ENCODE assay signal across 22 cellular contexts in genomic region chr5:27474395-27474794, GRCh38.
DNase-seq lines count a peak whose midpoint lies in the region; ATAC-seq, FAIRE-seq and TF ChIP-seq lines count a peak whose summit lies in the region.
"Had no signal": no experiment of that assay in that cellular context is flagged by ENCODE, and none has a peak within 500 bp of the region (broad histone marks: within the 10 kb centered on the region; RNA-seq: fewer than 3 reads in every experiment).

No MANE protein-coding gene starts in this region.

- H4K8ac ChIP-seq in H9 (replicated peaks; ENCODE audit: insufficient read length, low read depth, low read length): no peak overlapping the region

- no peaks in the 10 kb centered on the region for H3K79me1 ChIP-seq in H9 (ENCODE audit: insufficient read depth, low read depth, low read length, poor library complexity, severe bottlenecking)

- no peak for TF ChIP-seq RAD21 in A549 (conservative IDR thresholded peaks at IDR 0.05 in 1 of 2, IDR thresholded peaks at IDR 0.05 in 1 of 2)

- H3K4me1 ChIP-seq in A549: peaks cover 6% of the 10 kb centered on the region; the same call in 1 of the 3 replicates
- H3K4me1 ChIP-seq in H9 (ENCODE audit: insufficient read depth, low read length): no peaks in the 10 kb centered on the region
- H3K4me1 ChIP-seq in adrenal gland (replicated peaks in 1 of 2): no peaks in the 10 kb centered on the region

- no peak for FAIRE-seq in A549 (lab: Jason Lieb, UNC)
- FAIRE-seq: colon, kidney, urothelium cell line had no signal

- H3K9ac ChIP-seq in H9 (ENCODE audit: extremely low read depth, insufficient read length, low read length): no peak overlapping the region

- peak overlapping the region in 1 of 2 experiments; percentile 96; a peak in 2 of 5 replicates for H3K4me3 Mint-ChIP-seq in H9
- H3K4me3 Mint-ChIP-seq in WTC11: peak overlapping the region; percentile 93
- H3K4me3 Mint-ChIP-seq in activated CD8-positive, alpha-beta memory T cell treated with anti-CD3 and anti-CD28 coated beads, Interleukin-2, amount 10 ng/mL, durations not matched to agents 7 days and 5 days: no peak overlapping the region
- H3K4me3 Mint-ChIP-seq: activated naive CD4-positive, alpha-beta T cell treated with anti-CD3 and anti-CD28 coated beads, Interleukin-2, amount 50 U/mL, for 24 hours; activated T-cell treated with anti-CD3 and anti-CD28 coated beads, Interleukin-2, amount 50 U/mL, for 4 hours; naive B cell had no signal

- H3K27ac Mint-ChIP-seq in H9 (no peak overlapping the region), WTC11 (no peak overlapping the region)
- no peak overlapping the region for H3K27ac Mint-ChIP-seq in activated CD8-positive, alpha-beta memory T cell treated with anti-CD3 and anti-CD28 coated beads, Interleukin-2, amount 10 ng/mL, durations not matched to agents 7 days and 5 days
- H3K27ac Mint-ChIP-seq: activated naive CD4-positive, alpha-beta T cell treated with anti-CD3 and anti-CD28 coated beads, Interleukin-2, amount 50 U/mL, for 24 hours; naive B cell had no signal

- no peaks in the 10 kb centered on the region for H3K36me3 ChIP-seq in adrenal gland (replicated peaks in 1 of 2)

- H3K27ac ChIP-seq in A549: peak overlapping the region in 1 of 2 experiments; percentile 84; a peak in 2 of 6 replicates
- H3K27ac ChIP-seq in H9 (ENCODE audit: insufficient read length, low read depth, low read length): no peak overlapping the region
- no peak overlapping the region for H3K27ac ChIP-seq in adrenal gland

- H3K4me1 Mint-ChIP-seq in H9 (peaks cover 8 to 21% of the 10 kb centered on the region in 2 experiments), WTC11 (peaks cover 8% of the 10 kb centered on the region)
- H3K4me1 Mint-ChIP-seq in activated CD8-positive, alpha-beta memory T cell treated with anti-CD3 and anti-CD28 coated beads, Interleukin-2, amount 10 ng/mL, durations not matched to agents 7 days and 5 days: no peaks in the 10 kb centered on the region
- H3K4me1 Mint-ChIP-seq: activated naive CD4-positive, alpha-beta T cell treated with anti-CD3 and anti-CD28 coated beads, Interleukin-2, amount 50 U/mL, for 24 hours; naive B cell had no signal

- no peak overlapping the region for H2BK120ac ChIP-seq in H9 (ENCODE audit: low read depth, low read length, poor library complexity, severe bottlenecking)

- no peak overlapping the region for H3K14ac ChIP-seq in H9 (ENCODE audit: insufficient read depth, low read length)

- CTCF ChIA-PET in A549 (lab: Yijun Ruan, JAX): no interaction called here
- CTCF ChIA-PET in WTC11 (lab: Charles Lee): no interaction called here
- CTCF ChIA-PET in activated CD8-positive, alpha-beta memory T cell treated with anti-CD3 and anti-CD28 coated beads, Interleukin-2, amount 10 ng/mL, durations not matched to agents 7 days and 5 days (lab: Charles Lee): no interaction called here

- no peaks in the 10 kb centered on the region for H3K23me2 ChIP-seq in H9 (ENCODE audit: insufficient read length, low read depth, low read length, poor library complexity, severe bottlenecking)

- H3K4me3 ChIP-seq in A549 (peak overlapping the region; percentile 63), iPS-11a (ENCODE audit: low read depth, low read length) (peak overlapping the region; percentile 89), adrenal gland (no peak overlapping the region)

- no peak overlapping the region for H3K23ac ChIP-seq in H9 (ENCODE audit: insufficient read length, low read depth, low read length)

- H3K4me2 ChIP-seq in A549: peak overlapping the region; percentile 69
- H3K4me2 ChIP-seq in H9 (ENCODE audit: insufficient read depth, insufficient read length, low read length): peak overlapping the region; percentile 56

- POLR2A ChIA-PET in A549 (lab: Yijun Ruan, JAX): no interaction called here
- POLR2A ChIA-PET in WTC11 (lab: Charles Lee): no interaction called here

- H3K27me3 ChIP-seq in H9 (ENCODE audit: insufficient read depth, low read length): no peaks in the 10 kb centered on the region
- no peaks in the 10 kb centered on the region for H3K27me3 ChIP-seq in adrenal gland

- H2BK15ac ChIP-seq in H9 (ENCODE audit: low read depth, low read length): no peak overlapping the region

- no peak overlapping the region for H3T11ph ChIP-seq in H9 (ENCODE audit: low read length)

- H2AFZ ChIP-seq in H9 (ENCODE audit: low read length): no peak overlapping the region

- intact Hi-C loops in adrenal gland (cut with DNase I): no loop called here

- no peaks in the 10 kb centered on the region for H4K20me1 ChIP-seq in H9 (ENCODE audit: control insufficient read depth, insufficient read depth, insufficient read length)

- H4K5ac ChIP-seq in H9 (ENCODE audit: insufficient read length, low read depth, low read length): no peak overlapping the region

- no peak for ATAC-seq in A549
- ATAC-seq in WTC11: no peak
- ATAC-seq in activated CD8-positive, alpha-beta memory T cell treated with anti-CD3 and anti-CD28 coated beads, Interleukin-2, amount 10 ng/mL, durations not matched to agents 7 days and 5 days: no peak
- ATAC-seq: activated CD4-positive, CD25-positive, alpha-beta regulatory T cell treated with anti-CD3 and anti-CD28 coated beads, Interleukin-2, amount 50 U/mL, for 24 hours; activated T-cell treated with anti-CD3 and anti-CD28 coated beads, Interleukin-2, amount 50 U/mL, for 4 hours had no signal

- H3K4ac ChIP-seq in H9 (ENCODE audit: low read depth, low read length): no peak overlapping the region

- DNase-seq in A549 (ENCODE audit: low read depth in 1 of 2, low spot score in 1 of 2) (no peak), H9 (no peak), WTC11 (ENCODE audit: low spot score) (no peak), NCI-H1694 treated with DMSO at 0.1 percent for 48 hours (lab: John Stamatoyannopoulos, UW) (no peak), activated gamma-delta T cell (lab: John Stamatoyannopoulos, UW) (no peak), adrenal gland (no peak)
- DNase-seq in activated CD8-positive, alpha-beta memory T cell treated with anti-CD3 and anti-CD28 coated beads, Interleukin-2, amount 10 ng/mL, durations not matched to agents 7 days and 5 days: no peak
- DNase-seq: activated T-cell treated with anti-CD3 and anti-CD28 coated beads, Interleukin-2, amount 50 U/mL, for 4 hours; EL; head of caudate nucleus; kidney; mammary epithelial cell; naive B cell; NCI-H1105; NCI-H524; stimulated activated CD4-positive, alpha-beta T cell treated with anti-CD3 and anti-CD28 coated beads, Interleukin-15, amount 100 ng/mL, for 24 hours; substantia nigra had no signal

- TF ChIP-seq POLR2A in A549 (IDR thresholded peaks at IDR 0.05; ENCODE audit: low read length): no peak
- TF ChIP-seq POLR2A in adrenal gland (IDR thresholded peaks at IDR 0.05): no peak

- H2AK5ac ChIP-seq in H9 (ENCODE audit: insufficient read length, low read length): no peak overlapping the region

- H4K91ac ChIP-seq in H9 (ENCODE audit: insufficient read length, low read depth, low read length): no peak overlapping the region

- peaks cover 36 to 43% of the 10 kb centered on the region in 2 experiments for H3K9me3 Mint-ChIP-seq in H9
- peaks cover 37% of the 10 kb centered on the region for H3K9me3 Mint-ChIP-seq in WTC11
- peaks cover 4% of the 10 kb centered on the region for H3K9me3 Mint-ChIP-seq in activated CD8-positive, alpha-beta memory T cell treated with anti-CD3 and anti-CD28 coated beads, Interleukin-2, amount 10 ng/mL, durations not matched to agents 7 days and 5 days (ENCODE audit: low read depth)

- TF ChIP-seq CTCF in A549 (IDR thresholded peaks at IDR 0.05) (no peak), H9 (conservative IDR thresholded peaks at IDR 0.05) (no peak), WTC11 (IDR thresholded peaks at IDR 0.05) (no peak), adrenal gland (IDR thresholded peaks at IDR 0.05) (no peak)

- no peak overlapping the region for H2BK20ac ChIP-seq in H9 (ENCODE audit: low read depth, low read length, poor library complexity, severe bottlenecking)

- peaks cover 29 to 61% (median 50%) of the 10 kb centered on the region in 3 experiments for H3K36me3 Mint-ChIP-seq in H9 (ENCODE audit: insufficient read depth in 1 of 3, low read depth in 3 of 3)
- H3K36me3 Mint-ChIP-seq in WTC11: peaks cover 67% of the 10 kb centered on the region
- H3K36me3 Mint-ChIP-seq in activated CD8-positive, alpha-beta memory T cell treated with anti-CD3 and anti-CD28 coated beads, Interleukin-2, amount 10 ng/mL, durations not matched to agents 7 days and 5 days: no peaks in the 10 kb centered on the region
- H3K36me3 Mint-ChIP-seq: activated naive CD4-positive, alpha-beta T cell treated with anti-CD3 and anti-CD28 coated beads, Interleukin-2, amount 50 U/mL, for 24 hours; naive B cell had no signal

- no peak overlapping the region for H2BK5ac ChIP-seq in H9 (ENCODE audit: insufficient read length, low read length)

- no peak overlapping the region for H2BK12ac ChIP-seq in H9 (ENCODE audit: insufficient read length, low read depth, low read length)

- no peak overlapping the region for H3K56ac ChIP-seq in H9 (ENCODE audit: insufficient read length, low read depth, low read length)

- peaks cover 15% of the 10 kb centered on the region; the same call in 1 of the 2 replicates for H3K79me2 ChIP-seq in H9 (ENCODE audit: insufficient read depth, low read length)

- no peaks in the 10 kb centered on the region; the same call in 1 of the 2 replicates for H3K27me3 Mint-ChIP-seq in H9 (ENCODE audit: low read depth)
- H3K27me3 Mint-ChIP-seq in WTC11 (ENCODE audit: low read depth): no peaks in the 10 kb centered on the region; the same call in 1 of the 2 replicates
- no peaks in the 10 kb centered on the region for H3K27me3 Mint-ChIP-seq in activated CD8-positive, alpha-beta memory T cell treated with anti-CD3 and anti-CD28 coated beads, Interleukin-2, amount 10 ng/mL, durations not matched to agents 7 days and 5 days
- H3K27me3 Mint-ChIP-seq: activated naive CD4-positive, alpha-beta T cell treated with anti-CD3 and anti-CD28 coated beads, Interleukin-2, amount 50 U/mL, for 24 hours; naive B cell had no signal

- no peak for TF ChIP-seq EP300 in A549 (IDR thresholded peaks at IDR 0.05)

- H3K18ac ChIP-seq in H9 (ENCODE audit: insufficient read length, low read depth, low read length): no peak overlapping the region

- peaks cover 9% of the 10 kb centered on the region; the same call in 1 of the 3 replicates for H3K9me3 ChIP-seq in A549
- H3K9me3 ChIP-seq in H9 (ENCODE audit: control insufficient read depth, low read depth, low read length): peaks cover 30% of the 10 kb centered on the region
- H3K9me3 ChIP-seq in adrenal gland (replicated peaks in 1 of 3): no peaks in the 10 kb centered on the region

TF ChIP-seq in A549, 52 proteins besides CTCF, POLR2A, EP300 and RAD21:
- TF ChIP-seq MAFK (IDR thresholded peaks at IDR 0.05; ENCODE audit: partially characterized antibody) (peak; percentile 78), FOSL2 (IDR thresholded peaks at IDR 0.05) (peak; percentile 23; the same call in 1 of the 2 replicates), FOSL2 (CRISPR knock-in tag; IDR thresholded peaks at IDR 0.05) (0 out of 2 replicates have a peak, but pooled peaks have one; percentile 17), SMC3 (IDR thresholded peaks at IDR 0.05) (no peak)

TF ChIP-seq in WTC11, 78 proteins besides CTCF, POLR2A, EP300 and RAD21 (continues in another document):
- TF ChIP-seq CBFB (CRISPR knock-in tag; IDR thresholded peaks at IDR 0.05; ENCODE audit: low read depth): no peak

Comparison
In these comparisons a context has a peak if more than half of its experiments do, and no peak if none do; other contexts are left out.
1. H3K4me3 ChIP-seq: peak in A549 (single experiment) and iPS-11a (single experiment); none in adrenal gland (0 of 4).